ENCODE assay signal across 8 cellular contexts in the genomic region with DNA sequence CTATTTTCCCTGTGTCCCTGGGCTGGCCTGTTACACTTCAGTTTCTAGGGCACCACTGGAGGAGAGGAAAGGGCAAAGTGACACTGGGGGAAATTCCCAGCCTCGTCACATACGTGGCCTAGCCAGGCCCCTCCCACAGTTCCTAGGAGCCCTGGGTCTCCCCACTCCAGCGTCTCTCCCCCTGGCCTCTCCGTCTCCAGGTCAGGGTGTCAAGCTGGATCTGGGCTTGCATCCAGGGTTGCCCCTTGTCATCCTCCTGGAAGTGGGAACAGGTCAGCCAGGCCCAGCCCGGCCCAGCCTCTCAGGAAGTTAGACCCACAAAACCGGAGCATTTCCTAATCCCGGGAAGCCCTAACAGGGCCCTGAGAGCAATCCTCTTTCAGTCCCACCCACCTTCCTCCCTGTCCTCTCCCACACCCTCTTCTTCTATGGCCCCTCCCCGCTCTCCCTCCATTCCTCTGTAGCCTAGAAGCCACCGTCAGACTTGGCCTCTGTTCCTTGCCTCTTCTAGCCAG. TPM values are rescaled to one million over a fixed set of nuclear protein-coding genes. Genes with fewer than 3 reads are reported as not detected.
DNase-seq lines count a peak whose midpoint lies in the region; ATAC-seq and TF ChIP-seq lines count a peak whose summit lies in the region.

No MANE protein-coding gene starts in this region.

- TF ChIP-seq CTCF in foreskin keratinocyte (conservative IDR thresholded peaks at IDR 0.05) (no peak), nephron progenitor cell (IDR thresholded peaks at IDR 0.05) (no peak)

- no peaks in the 10 kb centered on the region for H3K27me3 ChIP-seq in foreskin keratinocyte

- H3K27ac Mint-ChIP-seq in nephron progenitor cell, result no peak overlapping the region

- H3K4me1 Mint-ChIP-seq in nephron progenitor cell, result peaks cover 33% of the 10 kb centered on the region

- peak; percentile 44 to 57 for DNase-seq in activated CD4-positive, alpha-beta T cell treated with anti-CD3 and anti-CD28 coated beads for 4 hours
- DNase-seq in foreskin keratinocyte (peak; percentile 54 to 61), anterior cingulate cortex (lab: John Stamatoyannopoulos, UW) (no peak), nephron progenitor cell (no peak), NCI-H524 treated with DMSO at 0.1 percent for 48 hours (lab: John Stamatoyannopoulos, UW) (no peak)
- peak; percentile 44 to 55 for DNase-seq in stimulated activated CD4-positive, alpha-beta T cell treated with anti-CD3 and anti-CD28 coated beads, Interleukin-2, amount 100 ng/mL, for 24 hours

- H3K27ac ChIP-seq in foreskin keratinocyte, result peak overlapping the region; percentile 99

- H3K36me3 Mint-ChIP-seq in nephron progenitor cell (ENCODE audit: low read depth), result no peaks in the 10 kb centered on the region

- no peaks in the 10 kb centered on the region for H3K9me3 Mint-ChIP-seq in nephron progenitor cell

- peaks cover 28% of the 10 kb centered on the region for H3K4me1 ChIP-seq in foreskin keratinocyte

- H3K27me3 Mint-ChIP-seq in nephron progenitor cell (ENCODE audit: low read depth, poor library complexity), result peaks cover 7% of the 10 kb centered on the region

- ATAC-seq in GM21737 (IDR thresholded peaks at IDR 0.05; ENCODE audit: unreplicated experiment), result peak; percentile 18
- ATAC-seq in foreskin keratinocyte, result peak; percentile 32
- no peak for ATAC-seq in HG03520 (IDR thresholded peaks at IDR 0.05; ENCODE audit: unreplicated experiment)

- H3K4me3 Mint-ChIP-seq in nephron progenitor cell, result no peak overlapping the region

RNA-seq across cellular contexts. Expression of gene TNIP1, which starts 4.7 kb away (rescaled TPM):
- 128 and 133 TPM in 2 replicates for total RNA-seq in foreskin keratinocyte
- 96.5 and 98.1 TPM in 2 replicates for polyA plus RNA-seq in foreskin keratinocyte

Comparison
In these comparisons a context has a peak if more than half of its experiments do, and no peak if none do; other contexts are left out.
1. DNase-seq: peak in activated CD4-positive, alpha-beta T cell treated with anti-CD3 and anti-CD28 coated beads for 4 hours (2 of 2), foreskin keratinocyte (2 of 2) and stimulated activated CD4-positive, alpha-beta T cell treated with anti-CD3 and anti-CD28 coated beads, Interleukin-2, amount 100 ng/mL, for 24 hours (2 of 2); none in anterior cingulate cortex (0 of 58), nephron progenitor cell (single experiment) and NCI-H524 treated with DMSO at 0.1 percent for 48 hours (single experiment).